8 cellular contexts compared by ENCODE assay signal in the genomic region with DNA sequence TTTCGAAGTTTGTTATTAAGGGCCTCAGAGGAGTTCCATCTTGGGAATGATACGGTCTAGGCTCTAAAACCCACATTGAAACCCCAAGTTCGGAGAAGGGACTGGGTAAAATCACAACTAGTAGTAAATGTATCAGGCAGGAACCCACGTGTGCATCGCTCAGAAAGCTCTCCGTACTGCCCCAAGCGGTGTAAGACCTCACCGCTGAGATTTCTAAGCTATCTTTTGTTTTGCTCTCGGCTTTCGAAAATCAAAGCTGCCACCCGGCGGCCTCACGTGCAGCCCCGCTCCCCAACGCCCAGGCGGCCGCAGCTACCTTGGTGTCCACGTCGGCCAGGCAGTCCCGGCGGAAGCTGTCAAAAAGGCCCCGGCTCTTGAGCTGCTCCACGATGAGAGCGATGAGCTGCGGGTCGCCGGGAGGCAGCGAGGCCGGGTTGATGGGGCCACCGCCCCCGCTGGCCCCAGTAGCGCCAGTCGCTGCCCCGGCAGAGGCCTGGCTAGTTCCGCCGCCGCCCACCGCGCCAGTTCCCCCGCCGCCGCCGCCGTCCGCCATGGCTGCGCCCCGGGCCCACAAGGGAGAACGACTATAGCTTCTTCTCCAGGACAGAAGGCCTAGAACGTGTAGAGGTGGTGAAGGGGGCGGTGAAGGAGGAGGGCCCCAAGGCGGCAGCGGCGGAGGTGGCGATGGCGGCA. TPM values are rescaled to one million over a fixed set of nuclear protein-coding genes. Genes with fewer than 3 reads are reported as not detected.
A peak's percentile ranks its signal among the peaks of the same experiment; 100 is the strongest.
DNase-seq lines count a peak whose midpoint lies in the region; ATAC-seq and TF ChIP-seq lines count a peak whose summit lies in the region.

No MANE protein-coding gene starts in this region.

- no peaks in the 10 kb centered on the region for H3K9me3 Mint-ChIP-seq in activated T-helper 17 cell treated with anti-CD3 and anti-CD28 coated beads, Interleukin-2, amount 50 U/mL, for 72 hours
- H3K9me3 Mint-ChIP-seq in nephron progenitor cell, result no peaks in the 10 kb centered on the region
- H3K9me3 Mint-ChIP-seq in stimulated activated naive CD8-positive, alpha-beta T cell treated with anti-CD3 and anti-CD28 coated beads, Interleukin-15, Interleukin-2, amounts not matched to agents 100 ng/mL and 50 ng/mL, for 24 hours, result no peaks in the 10 kb centered on the region

- DNase-seq in DMS114 treated with DMSO at 0.1 percent for 48 hours (lab: John Stamatoyannopoulos, UW; ENCODE audit: unreplicated experiment) (peak; percentile 75), HuH-7.5 (ENCODE audit: low spot score) (peak; percentile 69), RPMI7951 (ENCODE audit: low read depth) (peak; percentile 74), fibroblast of peridontal ligament (ENCODE audit: extremely low read depth) (peak; percentile 80), nephron progenitor cell (peak; percentile 72)

- peaks cover 43% of the 10 kb centered on the region for H3K36me3 Mint-ChIP-seq in activated T-helper 17 cell treated with anti-CD3 and anti-CD28 coated beads, Interleukin-2, amount 50 U/mL, for 72 hours (ENCODE audit: low read depth)
- H3K36me3 Mint-ChIP-seq in nephron progenitor cell (ENCODE audit: low read depth), result peaks cover 13% of the 10 kb centered on the region
- H3K36me3 Mint-ChIP-seq in stimulated activated naive CD8-positive, alpha-beta T cell treated with anti-CD3 and anti-CD28 coated beads, Interleukin-15, Interleukin-2, amounts not matched to agents 100 ng/mL and 50 ng/mL, for 24 hours (ENCODE audit: low read depth), result peaks cover 38% of the 10 kb centered on the region

- ATAC-seq in GM21528 (IDR thresholded peaks at IDR 0.05; ENCODE audit: low FRiP score, unreplicated experiment), result peak; percentile 56
- ATAC-seq in activated T-helper 17 cell treated with anti-CD3 and anti-CD28 coated beads, Interleukin-2, amount 50 U/mL, for 72 hours (replicated peaks), result peak; percentile 53

- peak overlapping the region; percentile 97 for H3K27ac Mint-ChIP-seq in activated T-helper 17 cell treated with anti-CD3 and anti-CD28 coated beads, Interleukin-2, amount 50 U/mL, for 72 hours
- peak overlapping the region; percentile 98 for H3K27ac Mint-ChIP-seq in nephron progenitor cell
- H3K27ac Mint-ChIP-seq in stimulated activated naive CD8-positive, alpha-beta T cell treated with anti-CD3 and anti-CD28 coated beads, Interleukin-15, Interleukin-2, amounts not matched to agents 100 ng/mL and 50 ng/mL, for 24 hours, result peak overlapping the region; percentile 92

- H3K4me1 Mint-ChIP-seq in activated T-helper 17 cell treated with anti-CD3 and anti-CD28 coated beads, Interleukin-2, amount 50 U/mL, for 72 hours, result peaks cover 12% of the 10 kb centered on the region
- peaks cover 49% of the 10 kb centered on the region for H3K4me1 Mint-ChIP-seq in nephron progenitor cell
- peaks cover 41% of the 10 kb centered on the region for H3K4me1 Mint-ChIP-seq in stimulated activated naive CD8-positive, alpha-beta T cell treated with anti-CD3 and anti-CD28 coated beads, Interleukin-15, Interleukin-2, amounts not matched to agents 100 ng/mL and 50 ng/mL, for 24 hours (ENCODE audit: low read depth)

- H3K27me3 Mint-ChIP-seq in activated T-helper 17 cell treated with anti-CD3 and anti-CD28 coated beads, Interleukin-2, amount 50 U/mL, for 72 hours, result no peaks in the 10 kb centered on the region
- no peaks in the 10 kb centered on the region for H3K27me3 Mint-ChIP-seq in nephron progenitor cell (ENCODE audit: low read depth, poor library complexity)
- H3K27me3 Mint-ChIP-seq in stimulated activated naive CD8-positive, alpha-beta T cell treated with anti-CD3 and anti-CD28 coated beads, Interleukin-15, Interleukin-2, amounts not matched to agents 100 ng/mL and 50 ng/mL, for 24 hours, result no peaks in the 10 kb centered on the region

- H3K4me3 Mint-ChIP-seq in activated T-helper 17 cell treated with anti-CD3 and anti-CD28 coated beads, Interleukin-2, amount 50 U/mL, for 72 hours, result peak overlapping the region; percentile 88
- H3K4me3 Mint-ChIP-seq in nephron progenitor cell, result peak overlapping the region; percentile 94
- peak overlapping the region; percentile 96 for H3K4me3 Mint-ChIP-seq in stimulated activated naive CD8-positive, alpha-beta T cell treated with anti-CD3 and anti-CD28 coated beads, Interleukin-15, Interleukin-2, amounts not matched to agents 100 ng/mL and 50 ng/mL, for 24 hours

- peak; percentile 49 for TF ChIP-seq CTCF in nephron progenitor cell (IDR thresholded peaks at IDR 0.05)

RNA-seq across cellular contexts. Expression of gene BOD1, which starts 0.4 kb away (rescaled TPM):
- 50.3 and 63.8 TPM in 2 replicates for total RNA-seq in RPMI7951 (2014; rRNA removed; shearing (Covaris generic))
- total RNA-seq in activated T-helper 17 cell treated with anti-CD3 and anti-CD28 coated beads, Interleukin-2, amount 50 U/mL, for 72 hours, result 10 to 100 TPM; 23.1 to 24.9 TPM

Comparison
In these comparisons a context has a peak if more than half of its experiments do, and no peak if none do; other contexts are left out.
1. Peak in every context shown above with its lines: DNase-seq and ATAC-seq.